Comparison of ENCODE assay signal across 16 cellular contexts in the genomic region with DNA sequence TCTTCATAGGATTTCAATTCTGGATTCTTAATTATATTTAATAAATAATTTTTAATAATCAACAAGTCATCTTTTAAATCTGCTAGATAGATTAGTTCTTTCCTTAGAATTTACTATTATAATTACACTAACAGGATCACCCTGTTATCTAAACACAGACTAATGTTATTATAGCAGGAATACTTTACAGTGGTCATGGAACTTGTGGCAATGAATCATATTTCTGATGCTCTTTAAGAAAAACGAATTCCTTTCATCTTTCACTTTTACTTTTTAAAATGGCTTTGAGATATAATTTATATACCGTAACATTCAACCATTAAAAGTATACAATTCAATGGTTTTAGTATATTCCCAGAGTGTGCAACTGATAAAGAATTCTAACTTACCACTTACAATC. TPM values are rescaled to one million over a fixed set of nuclear protein-coding genes. Genes with fewer than 3 reads are reported as not detected.
A peak's percentile ranks its signal among the peaks of the same experiment; 100 is the strongest.
DNase-seq lines count a peak whose midpoint lies in the region; ATAC-seq, FAIRE-seq and TF ChIP-seq lines count a peak whose summit lies in the region.
"Had no signal": no experiment of that assay in that cellular context is flagged by ENCODE, and none has a peak within 500 bp of the region (broad histone marks: within the 10 kb centered on the region; RNA-seq: fewer than 3 reads in every experiment).

No MANE protein-coding gene starts in this region.

- H3K27me3 Mint-ChIP-seq in astrocyte (ENCODE audit: low read depth, unreplicated experiment) = no peaks in the 10 kb centered on the region

- DNase-seq in ELR (ENCODE audit: low read depth) (peak; percentile 40), astrocyte (ENCODE audit: low read depth) (peak; percentile 40), glomerular visceral epithelial cell (ENCODE audit: extremely low spot score) (peak; percentile 5), stromal cell of bone marrow (ENCODE audit: low read depth) (peak; percentile 26), adrenal gland (no peak)
- DNase-seq: DMS79, GOT3, NCI-H1694 treated with DMSO at 0.1 percent for 48 hours, NCI-H2107, NCI-H524 treated with DMSO at 0.1 percent for 48 hours, SHP77 treated with DMSO at 0.1 percent for 48 hours, SK-N-SH had no signal

- H3K36me3 ChIP-seq in astrocyte (ENCODE audit: insufficient read depth, low read length) = no peaks in the 10 kb centered on the region
- H3K36me3 ChIP-seq in adrenal gland (replicated peaks in 1 of 2) = peaks cover 0 to 4% of the 10 kb centered on the region in 2 donors

- H3K9me3 Mint-ChIP-seq in astrocyte (ENCODE audit: unreplicated experiment) = no peaks in the 10 kb centered on the region
- H3K9me3 Mint-ChIP-seq: CD14-positive monocyte had no signal

- H3K4me2 ChIP-seq in astrocyte (ENCODE audit: low read length) = peak overlapping the region; percentile 45
- H3K4me2 ChIP-seq: SK-N-SH had no signal

- H3K27me3 ChIP-seq in astrocyte (ENCODE audit: insufficient read depth, low read length) (no peaks in the 10 kb centered on the region), adrenal gland (no peaks in the 10 kb centered on the region)

- no peak for TF ChIP-seq CTCF in astrocyte (IDR thresholded peaks at IDR 0.05; ENCODE audit: insufficient read depth, low read depth, low read length)
- no peak for TF ChIP-seq CTCF in adrenal gland (IDR thresholded peaks at IDR 0.05)

- no peak overlapping the region for H3K4me3 ChIP-seq in astrocyte (ENCODE audit: insufficient read depth, low read depth, low read length)
- H3K4me3 ChIP-seq in adrenal gland = no peak overlapping the region

- H3K27ac ChIP-seq in astrocyte (ENCODE audit: low read depth, low read length) (peak overlapping the region; percentile 10), adrenal gland (no peak overlapping the region)

- no peaks in the 10 kb centered on the region for H4K20me1 ChIP-seq in astrocyte (ENCODE audit: insufficient read depth, low read length)

- TF ChIP-seq POLR2A in adrenal gland (IDR thresholded peaks at IDR 0.05) = no peak

- peak overlapping the region; percentile 35 for H3K27ac Mint-ChIP-seq in astrocyte (ENCODE audit: unreplicated experiment)

- peaks cover 6% of the 10 kb centered on the region for H3K36me3 Mint-ChIP-seq in astrocyte (ENCODE audit: low read depth, unreplicated experiment)

- H3K4me1 ChIP-seq in astrocyte (ENCODE audit: insufficient read depth, low read length) (peaks cover 8% of the 10 kb centered on the region), adrenal gland (replicated peaks in 1 of 2) (no peaks in the 10 kb centered on the region)

- H3K4me1 Mint-ChIP-seq in astrocyte (ENCODE audit: low read depth, unreplicated experiment) = peaks cover 18% of the 10 kb centered on the region
- H3K4me1 Mint-ChIP-seq: CD14-positive monocyte had no signal

- no peak overlapping the region for H3K9ac ChIP-seq in astrocyte (ENCODE audit: low read length)
- H3K9ac ChIP-seq: SK-N-SH had no signal

- intact Hi-C loops in adrenal gland (cut with DNase I) = no loop called here

- H3K9me3 ChIP-seq in astrocyte (ENCODE audit: insufficient read depth, low read depth, low read length) (no peaks in the 10 kb centered on the region), adrenal gland (replicated peaks in 1 of 3) (no peaks in the 10 kb centered on the region)

- no peak for FAIRE-seq in astrocyte (lab: Jason Lieb, UNC)
- FAIRE-seq: G401.6 had no signal

- H3K4me3 Mint-ChIP-seq in astrocyte (ENCODE audit: unreplicated experiment) = no peak overlapping the region
- H3K4me3 Mint-ChIP-seq: CD14-positive monocyte had no signal

- H2AFZ ChIP-seq in astrocyte (ENCODE audit: low read depth, low read length) = no peak overlapping the region

- no peaks in the 10 kb centered on the region for H3K79me2 ChIP-seq in astrocyte (ENCODE audit: insufficient read depth, low read length)

- ATAC-seq in GM19463 (IDR thresholded peaks at IDR 0.05; ENCODE audit: unreplicated experiment) (no peak), GM18861 (IDR thresholded peaks at IDR 0.05; ENCODE audit: unreplicated experiment) (no peak)

- 87 to 97% (median 89%) methylated on average over 2 of the region's 2 CpGs for WGBS in adrenal gland, 4 donors

RNA-seq across cellular contexts. Expression of gene CDK5RAP2, which starts 29.7 kb away (rescaled TPM):
- total RNA-seq in astrocyte = 26.6 and 36.3 TPM in 2 replicates
- total RNA-seq in adrenal gland = 10 to 100 TPM; 28.7 to 53.0 (median 42.5) TPM
- polyA plus RNA-seq in adrenal gland = 10 to 100 TPM; 26.0 to 41.9 (median 40.8) TPM

Comparison
In these comparisons a context has a peak if more than half of its experiments do, and no peak if none do; other contexts are left out.
1. DNase-seq: peak in ELR (single experiment), astrocyte (single experiment), glomerular visceral epithelial cell (single experiment) and stromal cell of bone marrow (single experiment); none in adrenal gland (0 of 7).